Comparison of ENCODE assay signal across 24 cellular contexts in genomic region chr19:4178990-4179389, GRCh38. TPM values are rescaled to one million over a fixed set of nuclear protein-coding genes. Genes with fewer than 3 reads are reported as not detected.
"Had no signal": no experiment of that assay in that cellular context is flagged by ENCODE, and none has a peak within 500 bp of the region (broad histone marks: within the 10 kb centered on the region; RNA-seq: fewer than 3 reads in every experiment).

No MANE protein-coding gene starts in this region.

- H3K27me3 ChIP-seq: colonic mucosa, SJSA1, tibial artery had no signal

- DNase-seq: activated CD4-positive, alpha-beta memory T cell treated with anti-CD3 and anti-CD28 coated beads, Interleukin-2, amount 10 ng/mL, durations not matched to agents 7 days and 5 days; activated CD4-positive, alpha-beta T cell treated with anti-CD3 and anti-CD28 coated beads for 36 hours; activated effector memory CD4-positive, alpha-beta T cell treated with anti-CD3 and anti-CD28 coated beads, Interleukin-2, amount 50 U/mL, for 16 hours; activated naive CD8-positive, alpha-beta T cell treated with anti-CD3 and anti-CD28 coated beads, Interleukin-2, amount 10 ng/mL, durations not matched to agents 7 days and 5 days; activated T-cell treated with anti-CD3 and anti-CD28 coated beads, Interleukin-2, amount 50 U/mL, for 24 hours; amygdala; colonic mucosa; erythroblast; foreskin melanocyte; left ventricle myocardium superior; mucosa of descending colon; naive thymus-derived CD4-positive, alpha-beta T cell; occipital lobe; retina; spleen; stimulated activated naive B cell treated with anti-CD40 and anti-IgM and Interleukin-4, amounts not matched to agents 10 μg/mL and 1 μg/mL and 100 μg/mL, for 72 hours; substantia nigra; tibial artery had no signal

- H3K27ac Mint-ChIP-seq: activated CD4-positive, alpha-beta T cell treated with anti-CD3 and anti-CD28 coated beads for 36 hours; activated T-cell treated with anti-CD3 and anti-CD28 coated beads, Interleukin-2, amount 50 U/mL, for 24 hours; WTC11 had no signal

- H3K9me3 Mint-ChIP-seq: activated CD4-positive, alpha-beta memory T cell treated with anti-CD3 and anti-CD28 coated beads, Interleukin-2, amount 10 ng/mL, durations not matched to agents 7 days and 5 days; activated naive CD8-positive, alpha-beta T cell treated with anti-CD3 and anti-CD28 coated beads, Interleukin-2, amount 10 ng/mL, durations not matched to agents 7 days and 5 days; activated T-cell treated with anti-CD3 and anti-CD28 coated beads, Interleukin-2, amount 50 U/mL, for 24 hours; stimulated activated naive B cell treated with anti-CD40 and anti-IgM and Interleukin-4, amounts not matched to agents 10 μg/mL and 1 μg/mL and 100 μg/mL, for 72 hours; WTC11 had no signal

- H3K27ac ChIP-seq: colonic mucosa, SJSA1, tibial artery had no signal

- H3K27me3 Mint-ChIP-seq: activated CD4-positive, alpha-beta memory T cell treated with anti-CD3 and anti-CD28 coated beads, Interleukin-2, amount 10 ng/mL, durations not matched to agents 7 days and 5 days; activated CD4-positive, alpha-beta T cell treated with anti-CD3 and anti-CD28 coated beads for 36 hours; activated naive CD8-positive, alpha-beta T cell treated with anti-CD3 and anti-CD28 coated beads, Interleukin-2, amount 10 ng/mL, durations not matched to agents 7 days and 5 days; activated T-cell treated with anti-CD3 and anti-CD28 coated beads, Interleukin-2, amount 50 U/mL, for 24 hours; naive thymus-derived CD4-positive, alpha-beta T cell; stimulated activated naive B cell treated with anti-CD40 and anti-IgM and Interleukin-4, amounts not matched to agents 10 μg/mL and 1 μg/mL and 100 μg/mL, for 72 hours had no signal

- H3K36me3 Mint-ChIP-seq: WTC11 had no signal

- ATAC-seq: activated CD4-positive, alpha-beta T cell treated with anti-CD3 and anti-CD28 coated beads for 36 hours; left ventricle myocardium superior; mucosa of descending colon; naive thymus-derived CD4-positive, alpha-beta T cell; stimulated activated naive B cell treated with anti-CD40 and anti-IgM and Interleukin-4, amounts not matched to agents 10 μg/mL and 1 μg/mL and 100 μg/mL, for 72 hours; WTC11 had no signal

- H3K4me3 ChIP-seq: colonic mucosa, mucosa of descending colon, SJSA1, spleen, tibial artery had no signal

- H3K36me3 ChIP-seq: colonic mucosa had no signal

- FAIRE-seq: urothelium cell line had no signal

- H3K4me3 Mint-ChIP-seq: activated CD4-positive, alpha-beta memory T cell treated with anti-CD3 and anti-CD28 coated beads, Interleukin-2, amount 10 ng/mL, durations not matched to agents 7 days and 5 days; activated CD4-positive, alpha-beta T cell treated with anti-CD3 and anti-CD28 coated beads for 36 hours; activated T-cell treated with anti-CD3 and anti-CD28 coated beads, Interleukin-2, amount 50 U/mL, for 24 hours; stimulated activated naive B cell treated with anti-CD40 and anti-IgM and Interleukin-4, amounts not matched to agents 10 μg/mL and 1 μg/mL and 100 μg/mL, for 72 hours; WTC11 had no signal

- H3K9me3 ChIP-seq: colonic mucosa, mucosa of descending colon, SJSA1, spleen, tibial artery had no signal

RNA-seq across cellular contexts. Expression of gene CREB3L3, which starts 25.6 kb away (rescaled TPM):
- total RNA-seq: activated CD4-positive, alpha-beta T cell treated with anti-CD3 and anti-CD28 coated beads for 36 hours; activated naive CD8-positive, alpha-beta T cell treated with anti-CD3 and anti-CD28 coated beads, Interleukin-2, amount 10 ng/mL, durations not matched to agents 7 days and 5 days; cardiac septum; kidney epithelial cell; left ventricle myocardium superior; naive thymus-derived CD4-positive, alpha-beta T cell; occipital lobe; posterior vena cava; SJSA1; WTC11 had no signal
- polyA plus RNA-seq: naive thymus-derived CD4-positive, alpha-beta T cell had no signal

RNA-seq across cellular contexts. Expression of gene EBI3, which starts 50.3 kb away (rescaled TPM):
- total RNA-seq: cardiac septum, SJSA1 had no signal
- polyA plus RNA-seq: naive thymus-derived CD4-positive, alpha-beta T cell had no signal
